Comparison of ENCODE assay signal across 23 cellular contexts in the genomic region with DNA sequence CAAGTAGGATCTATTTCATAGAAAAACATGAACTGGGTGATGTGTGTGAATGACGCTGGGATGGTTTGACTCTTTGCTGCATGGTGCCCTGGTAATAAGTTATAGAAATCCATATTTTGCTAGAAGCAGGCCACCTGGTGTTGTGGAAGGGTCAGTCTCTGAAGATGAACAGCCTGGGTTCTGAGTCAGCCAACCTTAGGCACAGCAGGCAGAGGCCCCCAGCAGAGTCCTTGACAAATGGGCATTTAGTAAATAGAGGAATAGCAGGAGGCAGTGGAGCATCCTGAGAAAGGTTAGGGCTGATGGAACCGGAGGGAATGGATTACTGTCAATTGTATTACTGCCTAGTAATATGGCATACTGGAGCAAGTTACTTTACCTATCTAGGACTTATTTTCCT. TPM values are rescaled to one million over a fixed set of nuclear protein-coding genes. Genes with fewer than 3 reads are reported as not detected.
DNase-seq lines count a peak whose midpoint lies in the region; ATAC-seq and TF ChIP-seq lines count a peak whose summit lies in the region.
"Had no signal": no experiment of that assay in that cellular context is flagged by ENCODE, and none has a peak within 500 bp of the region (broad histone marks: within the 10 kb centered on the region; RNA-seq: fewer than 3 reads in every experiment).

No MANE protein-coding gene starts in this region.

- peaks cover 5% of the 10 kb centered on the region; the same call in 1 of the 2 replicates for H3K9me2 ChIP-seq in GM23338 (ENCODE audit: insufficient read depth)

- H2AFZ ChIP-seq in GM23338 = no peak overlapping the region

- H3K27me3 ChIP-seq in GM23338 (ENCODE audit: insufficient read depth) (no peaks in the 10 kb centered on the region), skeletal muscle tissue (ENCODE audit: control insufficient read depth in 3 of 3, insufficient read depth in 3 of 3, low read length in 3 of 3) (no peaks in the 10 kb centered on the region)
- H3K27me3 ChIP-seq: adrenal gland, esophagus muscularis mucosa, uterus had no signal

- H3K9me3 ChIP-seq in T-helper 17 cell (ENCODE audit: control insufficient read depth, low read length, poor library complexity, severe bottlenecking) (no peaks in the 10 kb centered on the region), skeletal muscle tissue (ENCODE audit: control insufficient read depth in 3 of 3, low read length in 3 of 3) (no peaks in the 10 kb centered on the region)
- H3K9me3 ChIP-seq: adrenal gland, esophagus muscularis mucosa, left ventricle myocardium inferior, mucosa of descending colon, uterus had no signal

- H3K4me3 Mint-ChIP-seq in GM23338 = no peak overlapping the region
- no peak overlapping the region for H3K4me3 Mint-ChIP-seq in T-helper 17 cell
- H3K4me3 Mint-ChIP-seq in stimulated activated naive CD8-positive, alpha-beta T cell treated with anti-CD3 and anti-CD28 coated beads, Interleukin-15, amount 100 ng/mL, for 72 hours = no peak overlapping the region
- H3K4me3 Mint-ChIP-seq: CD4-positive, alpha-beta T cell had no signal

- ATAC-seq in GM23338 = peak; percentile 53; the same call in 2 of the 3 replicates
- ATAC-seq in T-helper 17 cell = no peak
- ATAC-seq in GM18511 (IDR thresholded peaks at IDR 0.05; ENCODE audit: unreplicated experiment) = no peak
- no peak for ATAC-seq in stimulated activated naive CD8-positive, alpha-beta T cell treated with anti-CD3 and anti-CD28 coated beads, Interleukin-15, amount 100 ng/mL, for 72 hours
- ATAC-seq: mucosa of descending colon had no signal

- no peaks in the 10 kb centered on the region for H3F3A ChIP-seq in GM23338 (replicated peaks; ENCODE audit: low read depth)

- no peak for TF ChIP-seq CTCF in GM23338 (conservative IDR thresholded peaks at IDR 0.05; ENCODE audit: low read depth in 2 of 2)

- H3K27ac Mint-ChIP-seq in GM23338 (no peak overlapping the region), T-helper 17 cell (peak overlapping the region; percentile 43)
- no peak overlapping the region for H3K27ac Mint-ChIP-seq in stimulated activated naive CD8-positive, alpha-beta T cell treated with anti-CD3 and anti-CD28 coated beads, Interleukin-15, amount 100 ng/mL, for 72 hours
- H3K27ac Mint-ChIP-seq: CD4-positive, alpha-beta T cell had no signal

- H3K27me3 Mint-ChIP-seq in GM23338 (ENCODE audit: insufficient read depth, low read depth, poor library complexity) (peaks cover 3% of the 10 kb centered on the region), T-helper 17 cell (peaks cover 11% of the 10 kb centered on the region)
- H3K27me3 Mint-ChIP-seq in stimulated activated naive CD8-positive, alpha-beta T cell treated with anti-CD3 and anti-CD28 coated beads, Interleukin-15, amount 100 ng/mL, for 72 hours = no peaks in the 10 kb centered on the region
- H3K27me3 Mint-ChIP-seq: CD4-positive, alpha-beta T cell had no signal

- H3K79me2 ChIP-seq in GM23338 (replicated peaks; ENCODE audit: insufficient read depth) = 0 out of 2 replicates have a peak, but pooled peaks cover 3% of the 10 kb centered on the region

- H4K20me1 ChIP-seq in GM23338 (replicated peaks; ENCODE audit: insufficient read depth) = no peaks in the 10 kb centered on the region

- H3K4me3 ChIP-seq in GM23338 = no peak overlapping the region
- H3K4me3 ChIP-seq in skeletal muscle tissue (ENCODE audit: low read length in 3 of 3) = no peak overlapping the region
- H3K4me3 ChIP-seq: adrenal gland, esophagus muscularis mucosa, left ventricle myocardium inferior, mucosa of descending colon, uterus had no signal

- H3K36me3 Mint-ChIP-seq in GM23338 (ENCODE audit: low read depth) (peaks cover 12% of the 10 kb centered on the region; the same call in 2 of the 3 replicates), T-helper 17 cell (ENCODE audit: low read depth) (no peaks in the 10 kb centered on the region)

- H3K4me1 Mint-ChIP-seq in GM23338 (peaks cover 14% of the 10 kb centered on the region), T-helper 17 cell (peaks cover 7% of the 10 kb centered on the region)
- H3K4me1 Mint-ChIP-seq in stimulated activated naive CD8-positive, alpha-beta T cell treated with anti-CD3 and anti-CD28 coated beads, Interleukin-15, amount 100 ng/mL, for 72 hours = peaks cover 37% of the 10 kb centered on the region

- no peaks in the 10 kb centered on the region for H3K36me3 ChIP-seq in GM23338 (ENCODE audit: insufficient read depth)
- no peaks in the 10 kb centered on the region for H3K36me3 ChIP-seq in skeletal muscle tissue (ENCODE audit: control insufficient read depth in 3 of 3, insufficient read depth in 3 of 3, low read length in 3 of 3)
- H3K36me3 ChIP-seq: adrenal gland, esophagus muscularis mucosa, left ventricle myocardium inferior, uterus had no signal

- DNase-seq in GM23338 (ENCODE audit: low spot score) = no peak
- DNase-seq in T-helper 17 cell = no peak
- peak; percentile 49 for DNase-seq in glomerular visceral epithelial cell (ENCODE audit: extremely low spot score)
- DNase-seq in stimulated activated CD4-positive, alpha-beta T cell treated with anti-CD3 and anti-CD28 coated beads, Interleukin-15, amount 100 ng/mL, for 24 hours = no peak
- DNase-seq in stimulated activated naive CD8-positive, alpha-beta T cell treated with anti-CD3 and anti-CD28 coated beads, Interleukin-15, amount 100 ng/mL, for 72 hours = no peak
- DNase-seq in activated CD4-positive, CD25-positive, alpha-beta regulatory T cell (lab: John Stamatoyannopoulos, UW) = no peak
- DNase-seq: activated CD4-positive, alpha-beta T cell treated with anti-CD3 and anti-CD28 coated beads, Interleukin-2, amount 50 U/mL, for 1 hour; activated CD8-positive, alpha-beta memory T cell treated with anti-CD3 and anti-CD28 coated beads, Interleukin-2, amount 50 U/mL, for 48 hours; activated gamma-delta T cell treated with Interleukin-2 at 50 U/mL for 16 hours; adrenal gland; CD4-positive, alpha-beta T cell; DMS79; KG1; mucosa of descending colon; NCI-H526 treated with DMSO at 0.1 percent for 48 hours; nucleus accumbens; SHP77; stimulated activated CD4-positive, alpha-beta T cell treated with anti-CD3 and anti-CD28 coated beads, Interleukin-2, amount 100 ng/mL, for 48 hours; uterus had no signal

- no peak overlapping the region for H3K9ac ChIP-seq in skeletal muscle tissue (ENCODE audit: low read depth in 1 of 3, low read length in 3 of 3)

- no peak overlapping the region for H3K4me2 ChIP-seq in GM23338

- H3K4me1 ChIP-seq in GM23338 (ENCODE audit: insufficient read depth) (peaks cover 11% of the 10 kb centered on the region), skeletal muscle tissue (ENCODE audit: control insufficient read depth in 3 of 3, insufficient read depth in 3 of 3, low read length in 3 of 3) (peaks cover 23 to 47% (median 27%) of the 10 kb centered on the region in 3 donors)
- H3K4me1 ChIP-seq: uterus had no signal

- no peak overlapping the region for H3K27ac ChIP-seq in GM23338 (ENCODE audit: low read depth)
- peak overlapping the region; percentile 16 for H3K27ac ChIP-seq in skeletal muscle tissue (ENCODE audit: low read depth, low read length)

- H3K9me3 Mint-ChIP-seq in GM23338 = no peaks in the 10 kb centered on the region
- H3K9me3 Mint-ChIP-seq in stimulated activated naive CD8-positive, alpha-beta T cell treated with anti-CD3 and anti-CD28 coated beads, Interleukin-15, amount 100 ng/mL, for 72 hours = peaks cover 0 to 7% of the 10 kb centered on the region in 2 donors
- H3K9me3 Mint-ChIP-seq: CD4-positive, alpha-beta T cell had no signal

TF ChIP-seq in GM23338, 12 proteins besides CTCF, POLR2A, EP300 and RAD21 (continues in another document):
- no peak for TF ChIP-seq NANOG (IDR thresholded peaks at IDR 0.05; ENCODE audit: borderline replicate concordance)
- TF ChIP-seq POLR2AphosphoS5 (IDR thresholded peaks at IDR 0.05; ENCODE audit: low read depth) = no peak
- TF ChIP-seq EZH2 (IDR thresholded peaks at IDR 0.05; ENCODE audit: low read depth, unreplicated experiment) = no peak
- TF ChIP-seq STAT1 (IDR thresholded peaks at IDR 0.05; ENCODE audit: unreplicated experiment) = no peak

RNA-seq across cellular contexts. Expression of gene FGGY, which starts 20.9 kb away (rescaled TPM):
- 21.0 and 21.4 TPM in 2 replicates for total RNA-seq in GM23338 (2014; rRNA removed; shearing (Covaris generic))
- polyA plus RNA-seq in GM23338 (2016; fragmentation: Nextera tagmentation; extraction: Ambion mirVana) = 8.5 and 10.9 TPM in 2 replicates
- total RNA-seq in T-helper 17 cell (1 to 10 TPM; 6.7 to 8.5 TPM), skeletal muscle tissue (52.2 TPM)
